Comparison of ENCODE assay signal across 8 cellular contexts in genomic region chr15:65101418-65101890, GRCh38. TPM values are rescaled to one million over a fixed set of nuclear protein-coding genes. Genes with fewer than 3 reads are reported as not detected.
DNase-seq lines count a peak whose midpoint lies in the region; ATAC-seq and TF ChIP-seq lines count a peak whose summit lies in the region.

No MANE protein-coding gene starts in this region.

- CTCF ChIA-PET in PC-9 (lab: Charles Lee), result interaction anchor here (0.6 to 1.5 kb wide), 6 partner anchors 9 to 68 kb away, joined by 3 to 11 read pairs (median 6); no protein-coding TSS in a partner anchor

- ATAC-seq in right cardiac atrium (peak; percentile 49 to 53), GM19397 (IDR thresholded peaks at IDR 0.05; ENCODE audit: unreplicated experiment) (no peak), HG03460 (IDR thresholded peaks at IDR 0.05; ENCODE audit: unreplicated experiment) (no peak)

- no peak overlapping the region for H3K4me2 ChIP-seq in PC-9

- no peaks in the 10 kb centered on the region for H3K4me1 ChIP-seq in PC-9 (replicated peaks; ENCODE audit: insufficient read depth)
- no peaks in the 10 kb centered on the region for H3K4me1 ChIP-seq in right cardiac atrium (ENCODE audit: control insufficient read depth, insufficient read depth, low read length)

- H3K9me3 ChIP-seq in PC-9 (ENCODE audit: insufficient read depth, low read depth) (no peaks in the 10 kb centered on the region), right cardiac atrium (ENCODE audit: control insufficient read depth, low read length) (no peaks in the 10 kb centered on the region)

- H3K36me3 ChIP-seq in PC-9 (ENCODE audit: low read depth), result no peaks in the 10 kb centered on the region

- POLR2A ChIA-PET in PC-9 (lab: Charles Lee; ENCODE audit: unreplicated experiment), result no interaction called here

- no peaks in the 10 kb centered on the region for H3F3A ChIP-seq in PC-9 (ENCODE audit: insufficient read depth, low read depth)

- no TSS peak for BruUV-seq in PC-9 (replicated peaks; lab: Mats Ljungman, UMichigan)

- H3K4me3 ChIP-seq in PC-9 (no peak overlapping the region), right cardiac atrium (ENCODE audit: low read length) (no peak overlapping the region)

- H3K27me3 ChIP-seq in PC-9 (ENCODE audit: insufficient read depth, low read depth) (no peaks in the 10 kb centered on the region), right cardiac atrium (ENCODE audit: control insufficient read depth, insufficient read depth) (no peaks in the 10 kb centered on the region)

- peak; percentile 89 for TF ChIP-seq CTCF in 22Rv1 (IDR thresholded peaks at IDR 0.05)
- TF ChIP-seq CTCF in GM12872 (IDR thresholded peaks at IDR 0.05; ENCODE audit: insufficient read depth, low read depth, low read length), result peak; percentile 77
- TF ChIP-seq CTCF in PC-9 (conservative IDR thresholded peaks at IDR 0.05), result peak; percentile 77

- no peak overlapping the region for H2AFZ ChIP-seq in PC-9

- H3K27ac ChIP-seq in 22Rv1 (no peak overlapping the region), PC-9 (no peak overlapping the region), right cardiac atrium (ENCODE audit: low read length) (no peak overlapping the region)

- DNase-seq in PC-9 (peak in 1 of 2 experiments; percentile 49), anterior cingulate cortex (lab: John Stamatoyannopoulos, UW) (peak in 42 of 58 donors; percentile 10 to 68 (median 33)), right cardiac atrium (peak; percentile 80 to 92 (median 87)), retina (peak; percentile 90)

- 34% methylated on average over 9 of the region's 9 CpGs for WGBS in right cardiac atrium

- H3K79me2 ChIP-seq in PC-9 (ENCODE audit: low read depth), result no peaks in the 10 kb centered on the region

- intact Hi-C loops in PC-9 (cut with micrococcal nuclease; ENCODE audit: unreplicated experiment) (loop anchor here (1.0 to 5.0 kb wide), 3 partner anchors 47 to 369 kb away; no protein-coding TSS in a partner anchor), right cardiac atrium (cut with DNase I) (loop anchor here in 3 of 4 donors (2.0 to 5.0 kb wide), 2 partner anchors 47 to 69 kb away; no protein-coding TSS in a partner anchor)

- H4K20me1 ChIP-seq in PC-9 (ENCODE audit: insufficient read depth), result no peaks in the 10 kb centered on the region

- H3K9me2 ChIP-seq in PC-9 (ENCODE audit: insufficient read depth), result no peaks in the 10 kb centered on the region

RNA-seq across cellular contexts. Expression of gene UBAP1L, which starts 13.5 kb away (rescaled TPM):
- total RNA-seq in PC-9 (2021) (2.5 and 3.1 TPM in 2 replicates), right cardiac atrium (1 to 10 TPM; 1.7 to 2.5 (median 1.8) TPM)
- polyA plus RNA-seq in right cardiac atrium, result 1.4 TPM

RNA-seq across cellular contexts. Expression of gene KBTBD13, which starts 24.9 kb away (rescaled TPM):
- total RNA-seq in PC-9 (2021) (not detected in 2 replicates), right cardiac atrium (1 to 10 TPM; 2.8 to 8.9 (median 5.3) TPM)
- 6.9 TPM for polyA plus RNA-seq in right cardiac atrium

RNA-seq across cellular contexts. Expression of gene PDCD7, which starts 32.2 kb away (rescaled TPM):
- 29.1 and 31.4 TPM in 2 replicates for total RNA-seq in PC-9 (2021)
- 10 to 100 TPM; 13.3 to 20.9 (median 16.6) TPM for total RNA-seq in right cardiac atrium
- polyA plus RNA-seq in right cardiac atrium, result 13.0 TPM

RNA-seq across cellular contexts. Expression of gene RASL12, which starts 33.7 kb away (rescaled TPM):
- total RNA-seq in PC-9 (2021) (not detected in 2 replicates), right cardiac atrium (10 to 100 TPM; 63.2 to 88.0 (median 70.0) TPM)
- polyA plus RNA-seq in right cardiac atrium, result 68.8 TPM

RNA-seq across cellular contexts. Expression of gene SLC51B, which starts 56.3 kb away (rescaled TPM):
- total RNA-seq in PC-9 (2021) (not detected in 2 replicates), right cardiac atrium (not detected)
- not detected for polyA plus RNA-seq in right cardiac atrium

Comparison
In these comparisons a context has a peak if more than half of its experiments do, and no peak if none do; other contexts are left out.
1. ATAC-seq: peak in right cardiac atrium (2 of 2); none in GM19397 (single experiment) and HG03460 (single experiment).
2. Peak in every context shown above with its lines, with median percentiles within 50 percentile points of each other: CTCF ChIP-seq.